In the genomic region with DNA sequence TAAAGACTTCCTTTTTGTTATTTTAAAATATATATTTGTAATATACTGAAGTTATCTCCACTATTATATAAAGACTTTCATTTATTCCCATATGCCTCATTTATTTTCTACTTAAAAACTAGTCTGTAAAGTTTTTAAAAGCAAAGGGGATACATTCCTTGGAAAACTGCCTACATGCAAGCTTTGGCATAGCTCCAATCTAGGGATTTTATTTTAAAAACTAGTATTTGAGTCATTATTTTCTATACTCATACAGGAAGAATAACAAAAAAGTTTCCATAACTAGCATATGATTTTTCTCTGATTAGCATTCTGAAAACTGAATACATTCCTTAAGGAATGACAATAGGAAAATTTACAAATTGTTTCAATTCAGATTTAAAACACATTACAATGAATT, we compare ENCODE assay signal across 18 cellular contexts.
"Had no signal": no experiment of that assay in that cellular context is flagged by ENCODE, and none has a peak within 500 bp of the region (broad histone marks: within the 10 kb centered on the region; RNA-seq: fewer than 3 reads in every experiment).

No MANE protein-coding gene starts in this region.

- H3K9me3 Mint-ChIP-seq: activated CD4-positive, alpha-beta T cell treated with anti-CD3 and anti-CD28 coated beads, Interleukin-2, amount 10 ng/mL, durations not matched to agents 24 days and 14 days; activated T-cell treated with anti-CD3 and anti-CD28 coated beads, Interleukin-2, amount 50 U/mL, for 72 hours; stimulated activated naive CD8-positive, alpha-beta T cell treated with anti-CD3 and anti-CD28 coated beads, Interleukin-15, amount 100 ng/mL, for 72 hours; type B pancreatic cell had no signal

- H3K4me3 ChIP-seq: esophagus squamous epithelium, gastrocnemius medialis, prostate gland, right lobe of liver had no signal

- ATAC-seq: activated CD8-positive, alpha-beta T cell treated with anti-CD3 and anti-CD28 coated beads, Interleukin-2, amount 10 ng/mL, durations not matched to agents 7 days and 5 days; activated T-cell treated with anti-CD3 and anti-CD28 coated beads, Interleukin-2, amount 50 U/mL, for 72 hours; naive thymus-derived CD8-positive, alpha-beta T cell; right lobe of liver; stimulated activated naive CD8-positive, alpha-beta T cell treated with anti-CD3 and anti-CD28 coated beads, Interleukin-15, amount 100 ng/mL, for 72 hours had no signal

- H3K36me3 Mint-ChIP-seq: activated naive CD8-positive, alpha-beta T cell; naive thymus-derived CD8-positive, alpha-beta T cell; type B pancreatic cell had no signal

- H3K27me3 Mint-ChIP-seq: activated CD4-positive, alpha-beta T cell treated with anti-CD3 and anti-CD28 coated beads, Interleukin-2, amount 10 ng/mL, durations not matched to agents 24 days and 14 days; stimulated activated naive CD8-positive, alpha-beta T cell treated with anti-CD3 and anti-CD28 coated beads, Interleukin-15, amount 100 ng/mL, for 72 hours; type B pancreatic cell had no signal

- H3K36me3 ChIP-seq: esophagus squamous epithelium, gastrocnemius medialis, prostate gland, right lobe of liver had no signal

- H3K27ac ChIP-seq: esophagus squamous epithelium, gastrocnemius medialis, prostate gland, right lobe of liver had no signal

- DNase-seq: activated CD4-positive, alpha-beta T cell treated with anti-CD3 and anti-CD28 coated beads, Interleukin-2, amount 10 ng/mL, durations not matched to agents 24 days and 14 days; activated CD4-positive, CD25-positive, alpha-beta regulatory T cell; activated CD8-positive, alpha-beta memory T cell treated with anti-CD3 and anti-CD28 coated beads, Interleukin-2, amount 50 U/mL, for 4 hours; activated CD8-positive, alpha-beta T cell treated with anti-CD3 and anti-CD28 coated beads, Interleukin-2, amount 10 ng/mL, durations not matched to agents 7 days and 5 days; activated gamma-delta T cell treated with Interleukin-2 at 50 U/mL for 16 hours; activated T-cell treated with anti-CD3 and anti-CD28 coated beads, Interleukin-2, amount 50 U/mL, for 72 hours; amygdala; esophagus squamous epithelium; gastrocnemius medialis; left ventricle myocardium superior; mesenchymal stem cell; naive thymus-derived CD8-positive, alpha-beta T cell; right lobe of liver; stimulated activated CD4-positive, alpha-beta T cell treated with anti-CD3 and anti-CD28 coated beads, Interleukin-1b, Interleukin-23, amount 100 ng/mL, for 48 hours; stimulated activated naive CD8-positive, alpha-beta T cell treated with anti-CD3 and anti-CD28 coated beads, Interleukin-15, amount 100 ng/mL, for 72 hours had no signal

- H3K4me3 Mint-ChIP-seq: activated CD4-positive, alpha-beta T cell treated with anti-CD3 and anti-CD28 coated beads, Interleukin-2, amount 10 ng/mL, durations not matched to agents 24 days and 14 days; activated CD8-positive, alpha-beta T cell treated with anti-CD3 and anti-CD28 coated beads, Interleukin-2, amount 10 ng/mL, durations not matched to agents 7 days and 5 days; activated naive CD8-positive, alpha-beta T cell; activated T-cell treated with anti-CD3 and anti-CD28 coated beads, Interleukin-2, amount 50 U/mL, for 72 hours; naive thymus-derived CD8-positive, alpha-beta T cell; stimulated activated naive CD8-positive, alpha-beta T cell treated with anti-CD3 and anti-CD28 coated beads, Interleukin-15, amount 100 ng/mL, for 72 hours; type B pancreatic cell had no signal

- H3K4me1 Mint-ChIP-seq: activated CD4-positive, alpha-beta T cell treated with anti-CD3 and anti-CD28 coated beads, Interleukin-2, amount 10 ng/mL, durations not matched to agents 24 days and 14 days; naive thymus-derived CD8-positive, alpha-beta T cell; stimulated activated naive CD8-positive, alpha-beta T cell treated with anti-CD3 and anti-CD28 coated beads, Interleukin-15, amount 100 ng/mL, for 72 hours had no signal

- H3K27ac Mint-ChIP-seq: activated CD4-positive, alpha-beta T cell treated with anti-CD3 and anti-CD28 coated beads, Interleukin-2, amount 10 ng/mL, durations not matched to agents 24 days and 14 days; activated CD8-positive, alpha-beta T cell treated with anti-CD3 and anti-CD28 coated beads, Interleukin-2, amount 10 ng/mL, durations not matched to agents 7 days and 5 days; activated naive CD8-positive, alpha-beta T cell; activated T-cell treated with anti-CD3 and anti-CD28 coated beads, Interleukin-2, amount 50 U/mL, for 72 hours; naive thymus-derived CD8-positive, alpha-beta T cell; stimulated activated naive CD8-positive, alpha-beta T cell treated with anti-CD3 and anti-CD28 coated beads, Interleukin-15, amount 100 ng/mL, for 72 hours; type B pancreatic cell had no signal

- H3K27me3 ChIP-seq: esophagus squamous epithelium, gastrocnemius medialis, right lobe of liver had no signal
